Comparison of ENCODE assay signal across 8 cellular contexts in genomic region chr7:36986429-36987362, GRCh38.
A peak's percentile ranks its signal among the peaks of the same experiment; 100 is the strongest.
DNase-seq lines count a peak whose midpoint lies in the region; ATAC-seq and TF ChIP-seq lines count a peak whose summit lies in the region.

No MANE protein-coding gene starts in this region.

- no peaks in the 10 kb centered on the region for H3K36me3 Mint-ChIP-seq in H9 (ENCODE audit: insufficient read depth in 1 of 3, low read depth in 3 of 3)
- H3K36me3 Mint-ChIP-seq in activated CD8-positive, alpha-beta T cell treated with anti-CD3 and anti-CD28 coated beads for 36 hours (ENCODE audit: low read depth) = peaks cover 7% of the 10 kb centered on the region

- no peaks in the 10 kb centered on the region for H3K9me3 ChIP-seq in H9 (ENCODE audit: control insufficient read depth, low read depth, low read length)
- no peaks in the 10 kb centered on the region for H3K9me3 ChIP-seq in effector memory CD4-positive, alpha-beta T cell (ENCODE audit: control insufficient read depth, low read length)
- H3K9me3 ChIP-seq in mesenchymal stem cell (ENCODE audit: control insufficient read depth, low read length) = no peaks in the 10 kb centered on the region

- H3K4me1 ChIP-seq in H9 (ENCODE audit: insufficient read depth, low read length) (peaks cover 2% of the 10 kb centered on the region; the same call in 1 of the 2 replicates), mesenchymal stem cell (ENCODE audit: control insufficient read depth, insufficient read depth, low read depth, low read length) (peaks cover 5% of the 10 kb centered on the region)
- no peaks in the 10 kb centered on the region for H3K4me1 ChIP-seq in effector memory CD4-positive, alpha-beta T cell (ENCODE audit: control insufficient read depth, insufficient read depth, low read length, poor library complexity, severe bottlenecking)

- H3K79me1 ChIP-seq in H9 (ENCODE audit: insufficient read depth, low read depth, low read length, poor library complexity, severe bottlenecking) (no peaks in the 10 kb centered on the region), mesenchymal stem cell (replicated peaks; ENCODE audit: low read length, poor library complexity, severe bottlenecking) (no peaks in the 10 kb centered on the region)

- no peaks in the 10 kb centered on the region for H3K79me2 ChIP-seq in H9 (ENCODE audit: insufficient read depth, low read length)

- H4K5ac ChIP-seq in H9 (ENCODE audit: insufficient read length, low read depth, low read length) = no peak overlapping the region

- POLR2A ChIA-PET in activated CD8-positive, alpha-beta T cell treated with anti-CD3 and anti-CD28 coated beads for 36 hours (lab: Charles Lee) = no interaction called here

- H2BK20ac ChIP-seq in H9 (ENCODE audit: low read depth, low read length, poor library complexity, severe bottlenecking) = no peak overlapping the region

- H2AFZ ChIP-seq in H9 (ENCODE audit: low read length) (no peak overlapping the region), mesenchymal stem cell (ENCODE audit: low read depth, low read length) (no peak overlapping the region)

- no peaks in the 10 kb centered on the region for H4K20me1 ChIP-seq in H9 (ENCODE audit: control insufficient read depth, insufficient read depth, insufficient read length)

- H3K14ac ChIP-seq in H9 (ENCODE audit: insufficient read depth, low read length) = peak overlapping the region; percentile 18; the same call in 1 of the 2 replicates
- H3K14ac ChIP-seq in mesenchymal stem cell (ENCODE audit: low read length in 2 of 2) = no peak overlapping the region

- H3K56ac ChIP-seq in H9 (ENCODE audit: insufficient read length, low read depth, low read length) = no peak overlapping the region

- ATAC-seq in activated CD8-positive, alpha-beta T cell treated with anti-CD3 and anti-CD28 coated beads for 36 hours = peak; percentile 91

- no peaks in the 10 kb centered on the region for H3K27me3 Mint-ChIP-seq in H9 (ENCODE audit: low read depth)
- no peaks in the 10 kb centered on the region for H3K27me3 Mint-ChIP-seq in activated CD8-positive, alpha-beta T cell treated with anti-CD3 and anti-CD28 coated beads for 36 hours

- H2AK5ac ChIP-seq in H9 (ENCODE audit: insufficient read length, low read length) (no peak overlapping the region), mesenchymal stem cell (ENCODE audit: low read length, severe bottlenecking) (no peak overlapping the region)

- peak overlapping the region; percentile 30 to 83 (median 59); a peak in 4 of 7 replicates for H3K27ac Mint-ChIP-seq in H9
- H3K27ac Mint-ChIP-seq in activated CD8-positive, alpha-beta T cell treated with anti-CD3 and anti-CD28 coated beads for 36 hours = no peak overlapping the region

- H3K4me2 ChIP-seq in H9 (ENCODE audit: insufficient read depth, insufficient read length, low read length) (peak overlapping the region; percentile 15), mesenchymal stem cell (ENCODE audit: low read length, poor library complexity, severe bottlenecking) (no peak overlapping the region)

- H2BK15ac ChIP-seq in H9 (ENCODE audit: low read depth, low read length) = no peak overlapping the region
- H2BK15ac ChIP-seq in mesenchymal stem cell (ENCODE audit: low read depth, poor library complexity, severe bottlenecking) = no peak overlapping the region

- TF ChIP-seq CTCF in H9 (conservative IDR thresholded peaks at IDR 0.05) = peak; percentile 87
- TF ChIP-seq CTCF in activated CD8-positive, alpha-beta T cell treated with anti-CD3 and anti-CD28 coated beads for 36 hours (IDR thresholded peaks at IDR 0.05) = peak; percentile 79

- CTCF ChIA-PET in activated CD8-positive, alpha-beta T cell treated with anti-CD3 and anti-CD28 coated beads for 36 hours (lab: Charles Lee) = interaction anchor here (0.7 to 8.3 kb wide), 24 partner anchors 10 to 515 kb away, joined by 3 to 78 read pairs (median 4); no protein-coding TSS in a partner anchor

- no peaks in the 10 kb centered on the region for H3K27me3 ChIP-seq in H9 (ENCODE audit: insufficient read depth, low read length)
- no peaks in the 10 kb centered on the region for H3K27me3 ChIP-seq in effector memory CD4-positive, alpha-beta T cell (replicated peaks; ENCODE audit: control insufficient read depth, insufficient read depth, low read length, poor library complexity, severe bottlenecking)
- peaks cover 10 to 33% of the 10 kb centered on the region in 2 experiments for H3K27me3 ChIP-seq in mesenchymal stem cell (ENCODE audit: control insufficient read depth in 1 of 2, insufficient read depth in 1 of 2, low read length in 2 of 2)

- peaks cover 12 to 15% of the 10 kb centered on the region in 2 experiments for H3K4me1 Mint-ChIP-seq in H9
- peaks cover 31% of the 10 kb centered on the region for H3K4me1 Mint-ChIP-seq in activated CD8-positive, alpha-beta T cell treated with anti-CD3 and anti-CD28 coated beads for 36 hours (ENCODE audit: low read depth)

- DNase-seq in CMK (ENCODE audit: low read depth) = peak; percentile 12
- DNase-seq in H9 = peak; percentile 81
- DNase-seq in NCI-H446 (lab: John Stamatoyannopoulos, UW) = peak; percentile 47 to 66
- DNase-seq in activated CD8-positive, alpha-beta T cell treated with anti-CD3 and anti-CD28 coated beads for 36 hours = peak; percentile 79
- peak; percentile 3 to 36 (median 12) for DNase-seq in effector memory CD4-positive, alpha-beta T cell
- peak; percentile 58 for DNase-seq in mesenchymal stem cell
- peak; percentile 43 for DNase-seq in stimulated activated CD8-positive, alpha-beta memory T cell treated with anti-CD3 and anti-CD28 coated beads, Interleukin-4, amount 100 ng/mL, for 24 hours (ENCODE audit: low read depth)
- DNase-seq in HCEC 1CT = no peak

- H3K4me3 ChIP-seq in effector memory CD4-positive, alpha-beta T cell (ENCODE audit: insufficient read depth, low read depth, low read length, poor library complexity, severe bottlenecking) = no peak overlapping the region
- H3K4me3 ChIP-seq in mesenchymal stem cell (ENCODE audit: insufficient read depth in 1 of 2, low read depth in 1 of 2, low read length in 2 of 2) = no peak overlapping the region

- no peaks in the 10 kb centered on the region for H3K36me3 ChIP-seq in effector memory CD4-positive, alpha-beta T cell (ENCODE audit: control insufficient read depth, insufficient read depth, low read length)
- no peaks in the 10 kb centered on the region for H3K36me3 ChIP-seq in mesenchymal stem cell (ENCODE audit: control insufficient read depth in 1 of 2, insufficient read depth in 2 of 2, low read depth in 1 of 2, low read length in 2 of 2)

- no CpG with 5 or more reads among the region's 14 CpGs for WGBS in H9 (ENCODE audit: extremely low coverage, insufficient read length, low lambda C conversion rate)
- WGBS in mesenchymal stem cell = 68% methylated on average over 14 of the region's 14 CpGs

- H3T11ph ChIP-seq in H9 (ENCODE audit: low read length) = no peak overlapping the region

- H4K91ac ChIP-seq in H9 (ENCODE audit: insufficient read length, low read depth, low read length) (no peak overlapping the region), mesenchymal stem cell (ENCODE audit: low read length) (no peak overlapping the region)

- peak overlapping the region; percentile 34 for H3K18ac ChIP-seq in H9 (ENCODE audit: insufficient read length, low read depth, low read length)
- no peak overlapping the region for H3K18ac ChIP-seq in mesenchymal stem cell (ENCODE audit: low read depth in 1 of 2, low read length in 2 of 2)

- H4K8ac ChIP-seq in H9 (replicated peaks; ENCODE audit: insufficient read length, low read depth, low read length) = no peak overlapping the region
- H4K8ac ChIP-seq in mesenchymal stem cell (ENCODE audit: low read length) = peak overlapping the region; percentile 42

- H3K4ac ChIP-seq in H9 (ENCODE audit: low read depth, low read length) (no peak overlapping the region), mesenchymal stem cell (ENCODE audit: low read depth in 1 of 2, low read length in 2 of 2) (no peak overlapping the region)

- no peak overlapping the region for H2BK5ac ChIP-seq in H9 (ENCODE audit: insufficient read length, low read length)
- no peak overlapping the region for H2BK5ac ChIP-seq in mesenchymal stem cell (ENCODE audit: low read depth, low read length, poor library complexity, severe bottlenecking)

- peak overlapping the region; percentile 11 to 32; a peak in 3 of 5 replicates for H3K4me3 Mint-ChIP-seq in H9
- no peak overlapping the region for H3K4me3 Mint-ChIP-seq in activated CD8-positive, alpha-beta T cell treated with anti-CD3 and anti-CD28 coated beads for 36 hours

- no peak overlapping the region for H3K27ac ChIP-seq in H9 (ENCODE audit: insufficient read length, low read depth, low read length)
- H3K27ac ChIP-seq in effector memory CD4-positive, alpha-beta T cell (ENCODE audit: insufficient read depth, low read length, poor library complexity, severe bottlenecking) = no peak overlapping the region
- H3K27ac ChIP-seq in mesenchymal stem cell (ENCODE audit: low read length, poor library complexity, severe bottlenecking) = no peak overlapping the region

- no peaks in the 10 kb centered on the region for H3K9me3 Mint-ChIP-seq in H9
- H3K9me3 Mint-ChIP-seq in activated CD8-positive, alpha-beta T cell treated with anti-CD3 and anti-CD28 coated beads for 36 hours = no peaks in the 10 kb centered on the region

- no peak overlapping the region for H3K9ac ChIP-seq in H9 (ENCODE audit: extremely low read depth, insufficient read length, low read length)
- no peak overlapping the region for H3K9ac ChIP-seq in mesenchymal stem cell (ENCODE audit: low read length)

- H2BK120ac ChIP-seq in H9 (ENCODE audit: low read depth, low read length, poor library complexity, severe bottlenecking) (no peak overlapping the region), mesenchymal stem cell (ENCODE audit: low read depth, low read length) (no peak overlapping the region)

- no peaks in the 10 kb centered on the region for H3K23me2 ChIP-seq in H9 (ENCODE audit: insufficient read length, low read depth, low read length, poor library complexity, severe bottlenecking)

- H3K23ac ChIP-seq in H9 (ENCODE audit: insufficient read length, low read depth, low read length) (no peak overlapping the region), mesenchymal stem cell (ENCODE audit: low read length in 2 of 2) (no peak overlapping the region)

- H2BK12ac ChIP-seq in H9 (ENCODE audit: insufficient read length, low read depth, low read length) = no peak overlapping the region
- peak overlapping the region in 1 of 2 experiments; percentile 47 for H2BK12ac ChIP-seq in mesenchymal stem cell (ENCODE audit: low read length in 2 of 2)

- intact Hi-C loops in activated CD8-positive, alpha-beta T cell treated with anti-CD3 and anti-CD28 coated beads for 36 hours (cut with micrococcal nuclease) = loop anchor here (5.0 to 10.0 kb wide), 2 partner anchors 196 to 502 kb away; no protein-coding TSS in a partner anchor
